ENCODE assay signal across 8 cellular contexts in genomic region chr11:8910662-8911039, GRCh38. TPM values are rescaled to one million over a fixed set of nuclear protein-coding genes. Genes with fewer than 3 reads are reported as not detected.
DNase-seq lines count a peak whose midpoint lies in the region; ATAC-seq and TF ChIP-seq lines count a peak whose summit lies in the region.

No MANE protein-coding gene starts in this region.

- peak overlapping the region; percentile 73 for H3K4me3 ChIP-seq in MG63
- H3K4me3 ChIP-seq in endocrine pancreas (ENCODE audit: control insufficient read depth, insufficient read depth, low read length) = peak overlapping the region; percentile 83

- H3K4me1 Mint-ChIP-seq in activated CD4-positive, alpha-beta T cell treated with anti-CD3 and anti-CD28 coated beads for 36 hours = peaks cover 46% of the 10 kb centered on the region
- peaks cover 38% of the 10 kb centered on the region for H3K4me1 Mint-ChIP-seq in neural crest cell

- H3K27ac Mint-ChIP-seq in activated CD4-positive, alpha-beta T cell treated with anti-CD3 and anti-CD28 coated beads for 36 hours = peak overlapping the region; percentile 51
- H3K27ac Mint-ChIP-seq in neural crest cell (ENCODE audit: unreplicated experiment) = no peak overlapping the region

- no peaks in the 10 kb centered on the region for H3K27me3 ChIP-seq in MG63
- H3K27me3 ChIP-seq in endocrine pancreas (ENCODE audit: control insufficient read depth, insufficient read depth, low read length) = no peaks in the 10 kb centered on the region

- H3K9me3 ChIP-seq in MG63 (no peaks in the 10 kb centered on the region), endocrine pancreas (ENCODE audit: control insufficient read depth, low read length) (no peaks in the 10 kb centered on the region)

- peaks cover 3% of the 10 kb centered on the region for H3K4me1 ChIP-seq in endocrine pancreas (ENCODE audit: control insufficient read depth, insufficient read depth, low read length)

- POLR2A ChIA-PET in activated CD4-positive, alpha-beta T cell treated with anti-CD3 and anti-CD28 coated beads for 36 hours (lab: Charles Lee) = interaction anchor here (0.6 kb wide), 1 partner anchor 222 kb away, joined by 3 read pairs; no protein-coding TSS in a partner anchor

- peaks cover 18% of the 10 kb centered on the region for H3K36me3 ChIP-seq in MG63
- H3K36me3 ChIP-seq in endocrine pancreas (ENCODE audit: control insufficient read depth, insufficient read depth, low read length) = no peaks in the 10 kb centered on the region

- peaks cover 10% of the 10 kb centered on the region for H3K36me3 Mint-ChIP-seq in activated CD4-positive, alpha-beta T cell treated with anti-CD3 and anti-CD28 coated beads for 36 hours (ENCODE audit: low read depth)
- peaks cover 4% of the 10 kb centered on the region for H3K36me3 Mint-ChIP-seq in neural crest cell (ENCODE audit: low read depth)

- intact Hi-C loops in activated CD4-positive, alpha-beta T cell treated with anti-CD3 and anti-CD28 coated beads for 36 hours (cut with DNase I, micrococcal nuclease) = loop anchor here (1.0 to 5.0 kb wide), 8 partner anchors 54 to 662 kb away; partner anchors contain the start of genes RPL27A (in 1 of the 2), TMEM41B (in 1 of the 2), TMEM9B (in 1 of the 2) and TRIM66 (in 1 of the 2)

- H3K9me3 Mint-ChIP-seq in activated CD4-positive, alpha-beta T cell treated with anti-CD3 and anti-CD28 coated beads for 36 hours (ENCODE audit: low read depth) = no peaks in the 10 kb centered on the region
- H3K9me3 Mint-ChIP-seq in neural crest cell = no peaks in the 10 kb centered on the region

- H3K4me3 Mint-ChIP-seq in activated CD4-positive, alpha-beta T cell treated with anti-CD3 and anti-CD28 coated beads for 36 hours = peak overlapping the region; percentile 86
- H3K4me3 Mint-ChIP-seq in neural crest cell = peak overlapping the region; percentile 96

- H3K9ac ChIP-seq in endocrine pancreas (ENCODE audit: control insufficient read depth, insufficient read depth, low read length) = peak overlapping the region; percentile 95

- peak; percentile 10 for ATAC-seq in activated CD4-positive, alpha-beta T cell treated with anti-CD3 and anti-CD28 coated beads for 36 hours

- H3K27ac ChIP-seq in substantia nigra (ENCODE audit: low read depth, low read length, poor library complexity, severe bottlenecking) = no peak overlapping the region

- DNase-seq in activated CD4-positive, alpha-beta T cell treated with anti-CD3 and anti-CD28 coated beads for 36 hours = no peak
- DNase-seq in activated CD4-positive, alpha-beta T cell treated with anti-CD3 and anti-CD28 coated beads, Interleukin-2, amount 50 U/mL, for 4 hours = no peak
- DNase-seq in MG63 (no peak), neural crest cell (ENCODE audit: low read depth, low spot score) (no peak), substantia nigra (lab: John Stamatoyannopoulos, UW) (no peak), occipital lobe (lab: John Stamatoyannopoulos, UW) (no peak), NCI-H345 treated with DMSO at 0.1 percent for 48 hours (lab: John Stamatoyannopoulos, UW; ENCODE audit: unreplicated experiment) (no peak)

- CTCF ChIA-PET in activated CD4-positive, alpha-beta T cell treated with anti-CD3 and anti-CD28 coated beads for 36 hours (lab: Charles Lee) = interaction anchor here (0.7 to 3.0 kb wide), 6 partner anchors 49 to 596 kb away, joined by 3 to 17 read pairs (median 4); no protein-coding TSS in a partner anchor

- TF ChIP-seq CTCF in neural crest cell (conservative IDR thresholded peaks at IDR 0.05) = no peak

- peaks cover 6% of the 10 kb centered on the region for H3K27me3 Mint-ChIP-seq in activated CD4-positive, alpha-beta T cell treated with anti-CD3 and anti-CD28 coated beads for 36 hours
- H3K27me3 Mint-ChIP-seq in neural crest cell (ENCODE audit: low read depth) = peaks cover 26% of the 10 kb centered on the region

RNA-seq across cellular contexts. Expression of gene AKIP1, which starts 0.3 kb away (rescaled TPM):
- 10 to 100 TPM; 29.8 to 32.2 TPM for total RNA-seq in activated CD4-positive, alpha-beta T cell treated with anti-CD3 and anti-CD28 coated beads for 36 hours
- 64.6 and 129 TPM in 2 replicates for total RNA-seq in MG63 (2014; rRNA removed; shearing (Covaris generic); ENCODE audit: low replicate concordance)
- total RNA-seq in neural crest cell (29.7 and 31.5 TPM in 2 replicates), occipital lobe (25.7 TPM)

RNA-seq across cellular contexts. Expression of gene C11orf16, which starts 22.1 kb away (rescaled TPM):
- total RNA-seq in activated CD4-positive, alpha-beta T cell treated with anti-CD3 and anti-CD28 coated beads for 36 hours = not detected
- not detected in 2 replicates for total RNA-seq in MG63 (2014; rRNA removed; shearing (Covaris generic); ENCODE audit: low replicate concordance)
- total RNA-seq in neural crest cell (not detected in 2 replicates), occipital lobe (not detected)

RNA-seq across cellular contexts. Expression of gene ASCL3, which starts 32.2 kb away (rescaled TPM):
- not detected for total RNA-seq in activated CD4-positive, alpha-beta T cell treated with anti-CD3 and anti-CD28 coated beads for 36 hours
- total RNA-seq in MG63 (2014; rRNA removed; shearing (Covaris generic); ENCODE audit: low replicate concordance) = not detected in 2 replicates
- total RNA-seq in neural crest cell (not detected in 2 replicates), occipital lobe (not detected)

RNA-seq across cellular contexts. Expression of gene TMEM9B, which starts 53.6 kb away (rescaled TPM):
- total RNA-seq in activated CD4-positive, alpha-beta T cell treated with anti-CD3 and anti-CD28 coated beads for 36 hours = 10 to 100 TPM in 1 of 2 experiments, 1 to 10 TPM in 1; 9.9 to 13.1 TPM
- total RNA-seq in MG63 (2014; rRNA removed; shearing (Covaris generic); ENCODE audit: low replicate concordance) = 44.4 and 66.5 TPM in 2 replicates
- 14.3 and 15.7 TPM in 2 replicates for total RNA-seq in neural crest cell
- 62.9 TPM for total RNA-seq in occipital lobe
